8 cellular contexts compared by ENCODE assay signal in genomic region chr2:63268946-63269345, GRCh38.
"Had no signal": no experiment of that assay in that cellular context is flagged by ENCODE, and none has a peak within 500 bp of the region (broad histone marks: within the 10 kb centered on the region; RNA-seq: fewer than 3 reads in every experiment).

No MANE protein-coding gene starts in this region.

- H3K36me3 ChIP-seq: HAP-1 had no signal

- H3K4me1 ChIP-seq: HAP-1 had no signal

- H3K4me3 ChIP-seq: GM23248, HAP-1 had no signal

- ATAC-seq: HCT116 had no signal

- H3K9ac ChIP-seq: GM23248 had no signal

- H2AFZ ChIP-seq: GM23248 had no signal

- H3K9me3 ChIP-seq: HAP-1 had no signal

- H3K27ac ChIP-seq: GM23248, HL-60 had no signal

- DNase-seq: GM23248, GOT3, H7, HFFc6, KG1 had no signal
